Comparison of ENCODE assay signal across 14 cellular contexts in genomic region chr20:1896859-1897258, GRCh38. TPM values are rescaled to one million over a fixed set of nuclear protein-coding genes. Genes with fewer than 3 reads are reported as not detected.
DNase-seq lines count a peak whose midpoint lies in the region; ATAC-seq and TF ChIP-seq lines count a peak whose summit lies in the region.
"Had no signal": no experiment of that assay in that cellular context is flagged by ENCODE, and none has a peak within 500 bp of the region (broad histone marks: within the 10 kb centered on the region; RNA-seq: fewer than 3 reads in every experiment).

No MANE protein-coding gene starts in this region.

- no peak for TF ChIP-seq EP300 in SK-N-SH (IDR thresholded peaks at IDR 0.05; ENCODE audit: borderline replicate concordance in 1 of 2, low read depth in 1 of 2, low read length in 1 of 2)
- TF ChIP-seq EP300 in tibial nerve (IDR thresholded peaks at IDR 0.05) = no peak

- H3K14ac ChIP-seq in mesenchymal stem cell (ENCODE audit: low read length in 2 of 2) = no peak overlapping the region

- TF ChIP-seq POLR2A in tibial nerve (IDR thresholded peaks at IDR 0.05) = no peak

- H2BK15ac ChIP-seq in mesenchymal stem cell (ENCODE audit: low read depth, poor library complexity, severe bottlenecking) = no peak overlapping the region

- ATAC-seq in SK-N-SH treated with all-trans-retinoic acid at 6 μM for 48 hours = no peak
- ATAC-seq: esophagus mucosa; stimulated activated naive CD8-positive, alpha-beta T cell treated with anti-CD3 and anti-CD28 coated beads, Interleukin-15, Interleukin-2, amounts not matched to agents 100 U/mL and 50 U/mL, for 24 hours had no signal

- POLR2A ChIA-PET in SK-N-SH (lab: Yijun Ruan, JAX) = no interaction called here

- H3K23ac ChIP-seq in mesenchymal stem cell (ENCODE audit: low read length in 2 of 2) = peak overlapping the region in 1 of 2 experiments; percentile 77

- peaks cover 14% of the 10 kb centered on the region for H3K79me1 ChIP-seq in mesenchymal stem cell (replicated peaks; ENCODE audit: low read length, poor library complexity, severe bottlenecking)

- 100% methylated on average over 7 of the region's 8 CpGs for WGBS in SK-N-SH (ENCODE audit: low lambda C conversion rate)
- 74% methylated on average over 6 of the region's 8 CpGs for WGBS in mesenchymal stem cell
- 74 to 79% methylated on average over 8 of the region's 8 CpGs for WGBS in tibial nerve, 2 donors

- no peak overlapping the region for H4K8ac ChIP-seq in mesenchymal stem cell (ENCODE audit: low read length)

- no peak overlapping the region for H2AFZ ChIP-seq in SK-N-SH (ENCODE audit: low read depth)
- H2AFZ ChIP-seq in mesenchymal stem cell (ENCODE audit: low read depth, low read length) = no peak overlapping the region

- H3K27me3 ChIP-seq in SK-N-SH (ENCODE audit: insufficient read depth) (no peaks in the 10 kb centered on the region), mesenchymal stem cell (ENCODE audit: control insufficient read depth in 1 of 2, insufficient read depth in 1 of 2, low read length in 2 of 2) (no peaks in the 10 kb centered on the region), tibial nerve (no peaks in the 10 kb centered on the region)

- no peak overlapping the region for H3K4me3 ChIP-seq in SK-N-SH (ENCODE audit: low read depth in 2 of 2, low read length in 1 of 2)
- H3K4me3 ChIP-seq in mesenchymal stem cell (ENCODE audit: insufficient read depth in 1 of 2, low read depth in 1 of 2, low read length in 2 of 2) = peak overlapping the region in 1 of 2 experiments; percentile 55
- H3K4me3 ChIP-seq in tibial nerve = peak overlapping the region in 1 of 4 donors; percentile 89

- H3K9me2 ChIP-seq in SK-N-SH = no peaks in the 10 kb centered on the region

- H3K27ac ChIP-seq in SK-N-SH (ENCODE audit: low read depth in 2 of 2, low read length in 1 of 2) = no peak overlapping the region
- peak overlapping the region; percentile 90 for H3K27ac ChIP-seq in caudate nucleus (ENCODE audit: low read depth, low read length)
- H3K27ac ChIP-seq in mesenchymal stem cell (ENCODE audit: low read length, poor library complexity, severe bottlenecking) = peak overlapping the region; percentile 9
- peak overlapping the region; percentile 2 to 96 (median 84) for H3K27ac ChIP-seq in tibial nerve
- H3K27ac ChIP-seq: 22Rv1, WERI-Rb-1 had no signal

- H3K4ac ChIP-seq in mesenchymal stem cell (ENCODE audit: low read depth in 1 of 2, low read length in 2 of 2) = no peak overlapping the region

- H2BK12ac ChIP-seq in mesenchymal stem cell (ENCODE audit: low read length in 2 of 2) = no peak overlapping the region

- H3K4me2 ChIP-seq in SK-N-SH (peak overlapping the region; percentile 47; the same call in 1 of the 2 replicates), mesenchymal stem cell (ENCODE audit: low read length, poor library complexity, severe bottlenecking) (peak overlapping the region; percentile 82)

- no peak overlapping the region for H3K18ac ChIP-seq in mesenchymal stem cell (ENCODE audit: low read depth in 1 of 2, low read length in 2 of 2)

- H3K9ac ChIP-seq in SK-N-SH (peak overlapping the region; percentile 18; the same call in 1 of the 2 replicates), mesenchymal stem cell (ENCODE audit: low read length) (no peak overlapping the region)

- peaks cover 13% of the 10 kb centered on the region; the same call in 1 of the 2 replicates for H4K20me1 ChIP-seq in SK-N-SH (ENCODE audit: insufficient read depth)

- H3K4me1 ChIP-seq in SK-N-SH (ENCODE audit: control insufficient read depth in 1 of 2, insufficient read depth in 2 of 2, low read depth in 1 of 2, low read length in 1 of 2) (peaks cover 13 to 25% of the 10 kb centered on the region in 2 experiments; a peak in 1 of 4 replicates), mesenchymal stem cell (ENCODE audit: control insufficient read depth, insufficient read depth, low read depth, low read length) (peaks cover 43% of the 10 kb centered on the region), tibial nerve (peaks cover 0 to 79% (median 24%) of the 10 kb centered on the region in 4 donors)

- H3K36me3 ChIP-seq in SK-N-SH (replicated peaks in 1 of 2; ENCODE audit: control insufficient read depth in 1 of 2, insufficient read depth in 2 of 2, low read length in 1 of 2) (no peaks in the 10 kb centered on the region), mesenchymal stem cell (ENCODE audit: control insufficient read depth in 1 of 2, insufficient read depth in 2 of 2, low read depth in 1 of 2, low read length in 2 of 2) (peaks cover 5 to 28% of the 10 kb centered on the region in 2 experiments), tibial nerve (peaks cover 0 to 4% (median 0%) of the 10 kb centered on the region in 3 donors)
- H3K36me3 ChIP-seq: WERI-Rb-1 had no signal

- H2AK5ac ChIP-seq in mesenchymal stem cell (ENCODE audit: low read length, severe bottlenecking) = no peak overlapping the region

- in situ Hi-C loops in GM13977 (cut with MboI; ENCODE audit: low pct_unique_long_range_greater_than_20kb, low sequenced_read_pairs, unreplicated experiment) = no loop called here

- CTCF ChIA-PET in SK-N-SH (lab: Yijun Ruan, JAX) = no interaction called here

- H3K9me3 ChIP-seq in SK-N-SH (no peaks in the 10 kb centered on the region), mesenchymal stem cell (ENCODE audit: control insufficient read depth, low read length) (no peaks in the 10 kb centered on the region), tibial nerve (no peaks in the 10 kb centered on the region)

- TF ChIP-seq RAD21 in SK-N-SH (IDR thresholded peaks at IDR 0.05; ENCODE audit: low read length) = no peak

- TF ChIP-seq CTCF in SK-N-SH (IDR thresholded peaks at IDR 0.05) (no peak), tibial nerve (IDR thresholded peaks at IDR 0.05) (no peak), GM13977 (IDR thresholded peaks at IDR 0.05; ENCODE audit: extremely low read depth, insufficient read depth, missing control alignments) (no peak)

- DNase-seq in SK-N-SH = no peak
- peak in 2 of 61 donors; percentile 53 to 60 for DNase-seq in caudate nucleus (lab: John Stamatoyannopoulos, UW)
- no peak for DNase-seq in mesenchymal stem cell
- DNase-seq in tibial nerve (ENCODE audit: low spot score in 2 of 2) = no peak
- no peak for DNase-seq in stimulated activated CD4-positive, alpha-beta T cell treated with anti-CD3 and anti-CD28 coated beads, Interleukin-2, amount 100 ng/mL, for 48 hours
- no peak for DNase-seq in NCI-H187 (lab: John Stamatoyannopoulos, UW)
- no peak for DNase-seq in GM13977 (ENCODE audit: low spot score)
- DNase-seq: aorta; stimulated activated CD4-positive, alpha-beta T cell treated with anti-CD3 and anti-CD28 coated beads, Interleukin-2, amount 100 ng/mL, for 24 hours; stimulated activated naive CD8-positive, alpha-beta T cell treated with anti-CD3 and anti-CD28 coated beads, Interleukin-15, Interleukin-2, amounts not matched to agents 100 U/mL and 50 U/mL, for 24 hours; WERI-Rb-1 had no signal

- H2BK5ac ChIP-seq in mesenchymal stem cell (ENCODE audit: low read depth, low read length, poor library complexity, severe bottlenecking) = no peak overlapping the region

- H3F3A ChIP-seq in SK-N-SH (replicated peaks; ENCODE audit: insufficient read depth) = peaks cover 3% of the 10 kb centered on the region

- H3K79me2 ChIP-seq in SK-N-SH (ENCODE audit: insufficient read depth) = peaks cover 65% of the 10 kb centered on the region

- H4K91ac ChIP-seq in mesenchymal stem cell (ENCODE audit: low read length) = no peak overlapping the region

- H2BK120ac ChIP-seq in mesenchymal stem cell (ENCODE audit: low read depth, low read length) = no peak overlapping the region

TF ChIP-seq in SK-N-SH, 30 proteins besides CTCF, POLR2A, EP300 and RAD21 (continues in another document):
- TF ChIP-seq RXRA (IDR thresholded peaks at IDR 0.05; ENCODE audit: borderline replicate concordance, low read depth) (no peak), FOXJ3 (CRISPR knock-in tag; IDR thresholded peaks at IDR 0.05) (no peak), POLR2AphosphoS5 (IDR thresholded peaks at IDR 0.05; ENCODE audit: low read depth, low read length) (no peak), NFIC (IDR thresholded peaks at IDR 0.05; ENCODE audit: borderline replicate concordance) (no peak), JUND (IDR thresholded peaks at IDR 0.05) (no peak), MAX (IDR thresholded peaks at IDR 0.05; ENCODE audit: low read depth) (no peak), TCF12 (IDR thresholded peaks at IDR 0.05) (no peak), TAF1 (IDR thresholded peaks at IDR 0.05; ENCODE audit: borderline replicate concordance, low read depth, low read length) (no peak)

TF ChIP-seq in SK-N-SH treated with all-trans-retinoic acid at 6 μM for 48 hours, 23 proteins besides CTCF, POLR2A, EP300 and RAD21 (continues in another document):
- TF ChIP-seq GLIS3 (CRISPR knock-in tag; IDR thresholded peaks at IDR 0.05) = no peak
- no peak for TF ChIP-seq TSHZ2 (CRISPR knock-in tag; IDR thresholded peaks at IDR 0.05)
- no peak for TF ChIP-seq TOX (CRISPR knock-in tag; IDR thresholded peaks at IDR 0.05; ENCODE audit: borderline replicate concordance)
- no peak for TF ChIP-seq OSR1 (CRISPR knock-in tag; IDR thresholded peaks at IDR 0.05)
- no peak for TF ChIP-seq PPARA (CRISPR knock-in tag; IDR thresholded peaks at IDR 0.05; ENCODE audit: borderline replicate concordance)

RNA-seq across cellular contexts. Expression of gene SIRPA, which starts 1.7 kb away (rescaled TPM):
- polyA plus RNA-seq in SK-N-SH (2012; rRNA removed) = 6.8 and 9.1 TPM in 2 replicates
- polyA plus RNA-seq in SK-N-SH (2012; cell fraction: cytosol; rRNA removed) = 6.5 and 8.5 TPM in 2 replicates
- polyA plus RNA-seq in SK-N-SH (2012; cell fraction: nucleus; rRNA removed) = 11.2 and 11.3 TPM in 2 replicates
- polyA plus RNA-seq in mesenchymal stem cell (2013, experiment 1 of 2) = 40.7 TPM
- polyA plus RNA-seq in mesenchymal stem cell (2013, experiment 2 of 2) = 40.6 TPM
- total RNA-seq in tibial nerve = 10 to 100 TPM; 31.7 to 53.0 (median 41.1) TPM

Comparison
In these comparisons a context has a peak if more than half of its experiments do, and no peak if none do; other contexts are left out.
1. H3K27ac ChIP-seq: peak in caudate nucleus (single experiment), mesenchymal stem cell (single experiment) and tibial nerve (4 of 4); none in SK-N-SH (0 of 2).